ENCODE assay signal across 26 cellular contexts in genomic region chr7:64101943-64102655, GRCh38. TPM values are rescaled to one million over a fixed set of nuclear protein-coding genes. Genes with fewer than 3 reads are reported as not detected.
"Had no signal": no experiment of that assay in that cellular context is flagged by ENCODE, and none has a peak within 500 bp of the region (broad histone marks: within the 10 kb centered on the region; RNA-seq: fewer than 3 reads in every experiment).

No MANE protein-coding gene starts in this region.

- H3K36me3 Mint-ChIP-seq: activated naive CD8-positive, alpha-beta T cell treated with anti-CD3 and anti-CD28 coated beads, Interleukin-2, amount 10 ng/mL, durations not matched to agents 7 days and 5 days; IgD-negative memory B cell had no signal

- H3K9ac ChIP-seq: KMS-11 had no signal

- DNase-seq: activated CD4-positive, alpha-beta T cell treated with anti-CD3 and anti-CD28 coated beads for 48 hours; activated CD4-positive, alpha-beta T cell treated with anti-CD3 and anti-CD28 coated beads, Interleukin-2, amount 50 U/mL, for 4 hours; activated CD4-positive, CD25-positive, alpha-beta regulatory T cell treated with anti-CD3 and anti-CD28 coated beads, Interleukin-2, amount 50 U/mL, for 72 hours; activated CD8-positive, alpha-beta memory T cell treated with anti-CD3 and anti-CD28 coated beads, Interleukin-2, amount 50 U/mL, for 48 hours; activated CD8-positive, alpha-beta T cell treated with anti-CD3 and anti-CD28 coated beads, Interleukin-2, amount 10 ng/mL, durations not matched to agents 7 days and 5 days; activated naive CD4-positive, alpha-beta T cell treated with anti-CD3 and anti-CD28 coated beads, Interleukin-2, amount 50 U/mL, for 16 hours; activated naive CD8-positive, alpha-beta T cell treated with anti-CD3 and anti-CD28 coated beads, Interleukin-2, amount 10 ng/mL, durations not matched to agents 7 days and 5 days; activated T-cell treated with anti-CD3 and anti-CD28 coated beads, Interleukin-2, amount 50 U/mL, for 1 hour; body of pancreas; MG63; MV-4-11; NCI-H1092 treated with DMSO at 0.1 percent for 48 hours; NCI-H1417 treated with DMSO at 0.1 percent for 48 hours; NCI-H1694 treated with DMSO at 0.1 percent for 48 hours; NCI-H2029 treated with DMSO at 0.1 percent for 48 hours; NCI-H510A treated with DMSO at 0.1 percent for 48 hours; PC-3; SHP77; T-helper 17 cell; T-helper 9 cell had no signal

- H3K27ac ChIP-seq: adrenal gland, ascending aorta, body of pancreas, KMS-11, SJSA1 had no signal

- H3K9me3 ChIP-seq: adrenal gland, MG63 had no signal

- H3K4me1 ChIP-seq: adrenal gland, ascending aorta, body of pancreas, SJSA1 had no signal

- H3K27me3 Mint-ChIP-seq: activated naive CD8-positive, alpha-beta T cell treated with anti-CD3 and anti-CD28 coated beads, Interleukin-2, amount 10 ng/mL, durations not matched to agents 7 days and 5 days; IgD-negative memory B cell; T-helper 17 cell had no signal

- H3K4me1 Mint-ChIP-seq: activated naive CD8-positive, alpha-beta T cell treated with anti-CD3 and anti-CD28 coated beads, Interleukin-2, amount 10 ng/mL, durations not matched to agents 7 days and 5 days; IgD-negative memory B cell; T-helper 17 cell; WTC11 had no signal

- H3K4me3 Mint-ChIP-seq: activated CD8-positive, alpha-beta T cell treated with anti-CD3 and anti-CD28 coated beads, Interleukin-2, amount 10 ng/mL, durations not matched to agents 7 days and 5 days; activated naive CD8-positive, alpha-beta T cell treated with anti-CD3 and anti-CD28 coated beads, Interleukin-2, amount 10 ng/mL, durations not matched to agents 7 days and 5 days; IgD-negative memory B cell; T-helper 17 cell; WTC11 had no signal

- H3K4me3 ChIP-seq: adrenal gland, ascending aorta, body of pancreas, MG63, SJSA1 had no signal

- H3K27ac Mint-ChIP-seq: activated CD8-positive, alpha-beta T cell treated with anti-CD3 and anti-CD28 coated beads, Interleukin-2, amount 10 ng/mL, durations not matched to agents 7 days and 5 days; activated naive CD8-positive, alpha-beta T cell treated with anti-CD3 and anti-CD28 coated beads, Interleukin-2, amount 10 ng/mL, durations not matched to agents 7 days and 5 days; IgD-negative memory B cell; T-helper 17 cell; WTC11 had no signal

- H3K27me3 ChIP-seq: adrenal gland, ascending aorta, body of pancreas, MG63, SJSA1 had no signal

- H3K36me3 ChIP-seq: adrenal gland, ascending aorta, MG63, SJSA1 had no signal

RNA-seq across cellular contexts. Expression of gene ZNF727, which starts 56.9 kb away (rescaled TPM):
- total RNA-seq: activated CD8-positive, alpha-beta T cell treated with anti-CD3 and anti-CD28 coated beads, Interleukin-2, amount 10 ng/mL, durations not matched to agents 7 days and 5 days; ascending aorta; SJSA1; WTC11 had no signal
- polyA plus RNA-seq: IgD-negative memory B cell had no signal
